In the genomic region with DNA sequence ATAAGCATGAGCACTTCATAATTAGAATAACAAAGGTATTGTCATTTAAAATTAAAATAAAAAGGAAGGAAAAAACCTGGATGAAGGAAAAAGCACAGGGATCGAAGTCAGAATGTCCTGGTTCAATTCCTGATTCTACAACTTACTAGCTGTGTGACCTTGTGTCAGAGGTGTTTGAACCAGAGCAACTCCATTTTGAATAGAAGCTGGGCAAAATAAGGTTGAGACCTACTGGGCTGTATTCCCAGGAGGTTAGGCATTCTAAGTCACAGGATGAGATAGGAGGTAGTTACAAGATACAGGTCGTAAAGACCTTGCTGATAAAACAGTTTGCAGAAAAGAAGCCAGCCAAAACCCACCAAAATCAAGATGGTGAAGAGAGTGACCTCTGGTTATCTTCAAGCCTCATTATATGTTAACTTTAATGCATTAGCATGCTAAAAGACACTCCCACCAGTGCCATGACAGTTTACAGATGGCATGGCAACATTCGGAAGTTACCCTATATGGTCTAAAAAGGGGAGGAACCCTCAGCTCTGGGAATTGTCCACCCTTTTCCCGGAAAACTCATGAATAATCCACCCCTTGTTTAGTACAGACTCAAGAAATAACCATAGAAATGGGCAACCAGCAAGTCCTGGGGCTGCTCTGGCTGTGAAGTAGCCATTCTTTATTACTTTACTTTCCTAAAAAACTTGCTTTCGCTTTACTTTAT, we compare ENCODE assay signal across 17 cellular contexts.
DNase-seq lines count a peak whose midpoint lies in the region; ATAC-seq, FAIRE-seq and TF ChIP-seq lines count a peak whose summit lies in the region.
"Had no signal": no experiment of that assay in that cellular context is flagged by ENCODE, and none has a peak within 500 bp of the region (broad histone marks: within the 10 kb centered on the region; RNA-seq: fewer than 3 reads in every experiment).

No MANE protein-coding gene starts in this region.

- no peak overlapping the region for H3K14ac ChIP-seq in neuronal stem cell (ENCODE audit: low read length)

- H3K79me1 ChIP-seq in neuronal stem cell (ENCODE audit: low read depth, low read length): no peaks in the 10 kb centered on the region

- H3K79me2 ChIP-seq in keratinocyte (ENCODE audit: control insufficient read depth, insufficient read depth, low read length): no peaks in the 10 kb centered on the region

- H3K9ac ChIP-seq in keratinocyte (ENCODE audit: control insufficient read depth, extremely low read depth, insufficient read depth, low read length) (no peak overlapping the region), neuronal stem cell (ENCODE audit: low read depth, low read length, poor library complexity) (no peak overlapping the region)

- no peak overlapping the region for H4K8ac ChIP-seq in neuronal stem cell (ENCODE audit: low read depth, low read length)

- no peak for TF ChIP-seq POLR2A in breast epithelium (IDR thresholded peaks at IDR 0.05)

- H2BK5ac ChIP-seq in neuronal stem cell (ENCODE audit: low read length): no peak overlapping the region

- no peak for TF ChIP-seq CTCF in keratinocyte (optimal IDR thresholded peaks at IDR 0.05 in 1 of 3, IDR thresholded peaks at IDR 0.05 in 1 of 3, conservative IDR thresholded peaks at IDR 0.05 in 1 of 3; ENCODE audit: extremely low read depth in 1 of 3, insufficient read depth in 2 of 3, low read length in 3 of 3)
- TF ChIP-seq CTCF in breast epithelium (IDR thresholded peaks at IDR 0.05): no peak

- in situ Hi-C loops in SK-MEL-5 (cut with HindIII; ENCODE audit: low pct_unique_long_range_greater_than_20kb, low sequenced_read_pairs): no loop called here

- intact Hi-C loops in breast epithelium (cut with DNase I; ENCODE audit: low total_unique reads): no loop called here

- dilution Hi-C loops in keratinocyte (cut with MboI; ENCODE audit: extremely low pct_ligation_motif_present, low sequenced_read_pairs): no loop called here

- ATAC-seq in stimulated activated naive CD8-positive, alpha-beta T cell treated with anti-CD3 and anti-CD28 coated beads, Interleukin-15, Interleukin-2, amounts not matched to agents 100 U/mL and 50 U/mL, for 24 hours: no peak
- ATAC-seq in HG03280 (IDR thresholded peaks at IDR 0.05; ENCODE audit: unreplicated experiment): no peak
- ATAC-seq: GM23338, HepG2 had no signal

- no peak overlapping the region for H3K18ac ChIP-seq in neuronal stem cell (ENCODE audit: low read length)

- H2AK5ac ChIP-seq in neuronal stem cell (ENCODE audit: low read depth, low read length): no peak overlapping the region

- H3K9me1 ChIP-seq in keratinocyte (ENCODE audit: control insufficient read depth, extremely low read depth, insufficient read depth, low read length): no peaks in the 10 kb centered on the region

- H3K4me2 ChIP-seq in keratinocyte (ENCODE audit: control insufficient read depth, extremely low read depth, insufficient read depth, low read depth, low read length) (no peak overlapping the region), neuronal stem cell (ENCODE audit: insufficient read depth, low read length, poor library complexity, severe bottlenecking) (no peak overlapping the region)
- H3K4me2 ChIP-seq: GM23338 had no signal

- no peaks in the 10 kb centered on the region for H3K36me3 ChIP-seq in keratinocyte (ENCODE audit: control insufficient read depth in 2 of 2, extremely low read depth in 1 of 2, insufficient read depth in 2 of 2, low read length in 2 of 2)
- H3K36me3 ChIP-seq in neuronal stem cell (replicated peaks in 1 of 2; ENCODE audit: control insufficient read depth in 2 of 2, insufficient read depth in 2 of 2, low read length in 2 of 2): no peaks in the 10 kb centered on the region
- H3K36me3 ChIP-seq in breast epithelium: no peaks in the 10 kb centered on the region

- FAIRE-seq in keratinocyte (lab: Jason Lieb, UNC): peak; percentile 34
- FAIRE-seq: A204.1, D721Med, H54, HepG2 had no signal

- WGBS in neuronal stem cell (ENCODE audit: extremely low coverage in 2 of 2, insufficient read length in 2 of 2, insufficient replicate concordance in 1 of 2), 2 donors: no CpG with 5 or more reads among the region's 5 CpGs

- H3K4ac ChIP-seq in neuronal stem cell (ENCODE audit: low read length): no peak overlapping the region

- no peaks in the 10 kb centered on the region for H3K27me3 ChIP-seq in keratinocyte (ENCODE audit: control insufficient read depth, extremely low read depth, insufficient read depth, low read length)
- H3K27me3 ChIP-seq in neuronal stem cell (ENCODE audit: control insufficient read depth in 3 of 3, insufficient read depth in 3 of 3, low read depth in 1 of 3, low read length in 3 of 3): no peaks in the 10 kb centered on the region
- H3K27me3 ChIP-seq in breast epithelium: no peaks in the 10 kb centered on the region

- no peak overlapping the region for H2AFZ ChIP-seq in keratinocyte (ENCODE audit: control insufficient read depth, low read length)
- H2AFZ ChIP-seq in neuronal stem cell (ENCODE audit: low read length): peak overlapping the region; percentile 15

- no peak overlapping the region for H2BK15ac ChIP-seq in neuronal stem cell (ENCODE audit: low read length)

- H3K4me1 ChIP-seq in keratinocyte (ENCODE audit: control insufficient read depth, extremely low read depth, insufficient read depth, low read length) (no peaks in the 10 kb centered on the region), neuronal stem cell (ENCODE audit: control insufficient read depth in 2 of 2, insufficient read depth in 1 of 2, low read depth in 1 of 2, low read length in 2 of 2) (no peaks in the 10 kb centered on the region), breast epithelium (no peaks in the 10 kb centered on the region)
- H3K4me1 ChIP-seq: Caco-2 had no signal

- H3K27ac ChIP-seq in keratinocyte (ENCODE audit: control insufficient read depth, insufficient read depth, low read length): no peak overlapping the region
- H3K27ac ChIP-seq in neuronal stem cell (replicated peaks; ENCODE audit: low read length): no peak overlapping the region
- H3K27ac ChIP-seq in breast epithelium: no peak overlapping the region
- H3K27ac ChIP-seq: C4-2B had no signal

- no peak overlapping the region for H2BK12ac ChIP-seq in neuronal stem cell (ENCODE audit: low read length)

- peak; percentile 2 for DNase-seq in SK-MEL-5 (ENCODE audit: low read depth, low spot score)
- DNase-seq in keratinocyte (ENCODE audit: low read depth, low spot score): no peak
- DNase-seq in neuronal stem cell (ENCODE audit: low spot score): no peak
- DNase-seq in stimulated activated naive CD8-positive, alpha-beta T cell treated with anti-CD3 and anti-CD28 coated beads, Interleukin-15, Interleukin-2, amounts not matched to agents 100 U/mL and 50 U/mL, for 24 hours: no peak
- DNase-seq in breast epithelium (ENCODE audit: low spot score in 2 of 2): no peak
- DNase-seq: ACHN; Caco-2; CD4-positive, alpha-beta T cell; GDM1; HCEC 1CT had no signal

- H4K91ac ChIP-seq in neuronal stem cell (ENCODE audit: low read depth, low read length, poor library complexity): no peak overlapping the region

- no peak overlapping the region for H3K23ac ChIP-seq in neuronal stem cell (ENCODE audit: low read depth, low read length, poor library complexity)

- no peaks in the 10 kb centered on the region for H4K20me1 ChIP-seq in keratinocyte (ENCODE audit: control insufficient read depth, extremely low read depth, insufficient read depth, low read length)

- H3K4me3 ChIP-seq in keratinocyte (ENCODE audit: control insufficient read depth in 2 of 3, extremely low read depth in 1 of 3, insufficient read depth in 2 of 3, low read depth in 1 of 3, low read length in 3 of 3) (no peak overlapping the region), neuronal stem cell (ENCODE audit: low read length in 2 of 2) (no peak overlapping the region), breast epithelium (no peak overlapping the region)
- H3K4me3 ChIP-seq: GM23338 had no signal

- H3K9me3 ChIP-seq in keratinocyte (ENCODE audit: control insufficient read depth, low read depth, low read length) (no peaks in the 10 kb centered on the region), neuronal stem cell (replicated peaks in 1 of 2; ENCODE audit: control insufficient read depth in 2 of 2, insufficient read depth in 1 of 2, low read depth in 1 of 2, low read length in 2 of 2) (no peaks in the 10 kb centered on the region), breast epithelium (no peaks in the 10 kb centered on the region)
- H3K9me3 ChIP-seq: Caco-2 had no signal

- no peak overlapping the region for H2BK120ac ChIP-seq in neuronal stem cell (ENCODE audit: low read depth, low read length)
